In genomic region chr7:133310232-133310852, GRCh38 we compare ENCODE assay signal across 13 cellular contexts. TPM values are rescaled to one million over a fixed set of nuclear protein-coding genes. Genes with fewer than 3 reads are reported as not detected.
DNase-seq lines count a peak whose midpoint lies in the region; ATAC-seq, FAIRE-seq and TF ChIP-seq lines count a peak whose summit lies in the region.
"Had no signal": no experiment of that assay in that cellular context is flagged by ENCODE, and none has a peak within 500 bp of the region (broad histone marks: within the 10 kb centered on the region; RNA-seq: fewer than 3 reads in every experiment).

No MANE protein-coding gene starts in this region.

- DNase-seq in EH (ENCODE audit: low read depth) = peak; percentile 18
- peak; percentile 82 to 97 for DNase-seq in NCI-H2081 (lab: John Stamatoyannopoulos, UW)
- peak; percentile 77 to 87 (median 84) for DNase-seq in body of pancreas
- peak; percentile 7 for DNase-seq in HepG2 (ENCODE audit: low spot score)
- DNase-seq in NCI-H2171 treated with DMSO at 0.1 percent for 48 hours (lab: John Stamatoyannopoulos, UW) = no peak
- DNase-seq: activated CD4-positive, alpha-beta T cell treated with anti-CD3 and anti-CD28 coated beads for 36 hours; C1 segment of cervical spinal cord had no signal

- no peaks in the 10 kb centered on the region for H4K20me1 ChIP-seq in HepG2 (ENCODE audit: insufficient read depth, low read length)

- WGBS in body of pancreas, 2 donors = 4 to 9% methylated on average over 3 of the region's 3 CpGs
- 84% methylated on average over 3 of the region's 3 CpGs for WGBS in HepG2 (ENCODE audit: low lambda C conversion rate)

- no peak overlapping the region for H3K4me3 ChIP-seq in body of pancreas
- no peak overlapping the region for H3K4me3 ChIP-seq in HepG2 (replicated peaks in 1 of 3; ENCODE audit: insufficient read depth in 1 of 3, low read depth in 2 of 3, low read length in 3 of 3)
- H3K4me3 ChIP-seq: suprapubic skin had no signal

- no peaks in the 10 kb centered on the region for H3K79me2 ChIP-seq in HepG2 (ENCODE audit: insufficient read depth, low read length)

- no peak overlapping the region for H3K9ac ChIP-seq in HepG2 (ENCODE audit: insufficient read depth, low read depth, low read length)

- intact Hi-C loops in body of pancreas (cut with DNase I) (no loop called here), HepG2 (cut with micrococcal nuclease; ENCODE audit: unreplicated experiment) (no loop called here)

- CTCF ChIA-PET in HepG2 (lab: Yijun Ruan, JAX; ENCODE audit: low intra/inter-chr PET ratio, low total read pairs) = no interaction called here

- TF ChIP-seq POLR2A in body of pancreas (IDR thresholded peaks at IDR 0.05) (no peak), HepG2 (IDR thresholded peaks at IDR 0.05; ENCODE audit: insufficient read depth in 1 of 2, low read depth in 2 of 2, low read length in 2 of 2) (no peak)

- H3K4me2 ChIP-seq in HepG2 (ENCODE audit: low read depth, low read length) = no peak overlapping the region

- H3K4me1 ChIP-seq in body of pancreas (peaks cover 19% of the 10 kb centered on the region), HepG2 (ENCODE audit: insufficient read depth, low read length) (no peaks in the 10 kb centered on the region)
- H3K4me1 ChIP-seq: suprapubic skin had no signal

- no peak for FAIRE-seq in HepG2 (lab: Jason Lieb, UNC)
- FAIRE-seq: astrocyte had no signal

- no peak for TF ChIP-seq RAD21 in HepG2 (CRISPR knock-in tag; IDR thresholded peaks at IDR 0.05)

- H3K9me3 ChIP-seq in body of pancreas (no peaks in the 10 kb centered on the region), HepG2 (ENCODE audit: low read length) (no peaks in the 10 kb centered on the region)
- H3K9me3 ChIP-seq: suprapubic skin had no signal

- peak overlapping the region in 2 of 4 donors; percentile 18 to 60 for H3K27ac ChIP-seq in body of pancreas
- H3K27ac ChIP-seq in HepG2 (ENCODE audit: extremely low read length, insufficient read depth, low read length) = no peak overlapping the region
- H3K27ac ChIP-seq: suprapubic skin had no signal

- H3K27me3 ChIP-seq in body of pancreas = no peaks in the 10 kb centered on the region
- no peaks in the 10 kb centered on the region for H3K27me3 ChIP-seq in HepG2 (ENCODE audit: control insufficient read depth in 1 of 2, insufficient read depth in 2 of 2, low read length in 2 of 2)
- H3K27me3 ChIP-seq: suprapubic skin had no signal

- peaks cover 0 to 12% of the 10 kb centered on the region in 2 donors for H3K36me3 ChIP-seq in body of pancreas (replicated peaks in 1 of 2; ENCODE audit: insufficient read depth in 1 of 2, low read depth in 2 of 2)
- peaks cover 0 to 31% of the 10 kb centered on the region in 2 experiments; a peak in 2 of 5 replicates for H3K36me3 ChIP-seq in HepG2 (replicated peaks in 1 of 2; ENCODE audit: control insufficient read depth in 1 of 2, insufficient read depth in 2 of 2, low read length in 2 of 2)

- TF ChIP-seq CTCF in body of pancreas (IDR thresholded peaks at IDR 0.05) = no peak
- no peak for TF ChIP-seq CTCF in HepG2 (CRISPR knock-in tag; IDR thresholded peaks at IDR 0.05)

- TF ChIP-seq EP300 in HepG2 (IDR thresholded peaks at IDR 0.05; ENCODE audit: low read depth in 2 of 2, low read length in 2 of 2) (no peak), HepG2 (CRISPR knock-in tag; IDR thresholded peaks at IDR 0.05; ENCODE audit: borderline replicate concordance) (no peak)

- no peak overlapping the region for H2AFZ ChIP-seq in HepG2 (ENCODE audit: low read length)

- in situ Hi-C loops in HepG2 (cut with HindIII; ENCODE audit: extremely low pct_ligation_motif_present, low pct_unique_long_range_greater_than_20kb) = no loop called here

- ATAC-seq in body of pancreas (peak; percentile 97), HepG2 (no peak), HG02623 (IDR thresholded peaks at IDR 0.05; ENCODE audit: unreplicated experiment) (no peak), HG03095 (IDR thresholded peaks at IDR 0.05; ENCODE audit: unreplicated experiment) (no peak), GM19455 (IDR thresholded peaks at IDR 0.05; ENCODE audit: unreplicated experiment) (no peak)
- ATAC-seq: activated CD4-positive, alpha-beta T cell treated with anti-CD3 and anti-CD28 coated beads for 36 hours; sciatic nerve had no signal

- no TSS peak for BruUV-seq in HepG2 (replicated peaks; lab: Mats Ljungman, UMichigan)

- POLR2A ChIA-PET in HepG2 (lab: Yijun Ruan, JAX) = no interaction called here

TF ChIP-seq in HepG2, 621 proteins besides CTCF, POLR2A, EP300 and RAD21 (continues in another document):
- TF ChIP-seq ESRRA (CRISPR knock-in tag; IDR thresholded peaks at IDR 0.05; ENCODE audit: low read depth) = no peak
- TF ChIP-seq IKZF5 (CRISPR knock-in tag; IDR thresholded peaks at IDR 0.05) = no peak
- no peak for TF ChIP-seq NFAT5 (CRISPR knock-in tag; IDR thresholded peaks at IDR 0.05)

RNA-seq across cellular contexts. Expression of gene EXOC4, which starts 57.5 kb away (rescaled TPM):
- total RNA-seq in body of pancreas (100 to 1,000 TPM in 1 of 2 donors, 10 to 100 TPM in 1; 62.0 to 146 TPM), HepG2 (2016; rRNA removed; fragmentation: Illumina TruSeq; extraction: Trizol) (39.0 and 39.3 TPM in 2 replicates)
- total RNA-seq in HepG2 (2016; cell fraction: cytosol; rRNA removed; fragmentation: Illumina TruSeq; extraction: Trizol; ENCODE audit: low read depth) = 14.3 and 19.7 TPM in 2 replicates
- total RNA-seq in HepG2 (2016; cell fraction: insoluble cytoplasmic fraction; rRNA removed; fragmentation: Illumina TruSeq; extraction: Trizol) = 36.2 and 37.3 TPM in 2 replicates
- 16.3 and 16.7 TPM in 2 replicates for total RNA-seq in HepG2 (2016; cell fraction: membrane; rRNA removed; fragmentation: Illumina TruSeq; extraction: Trizol)
- 81.7 and 97.8 TPM in 2 replicates for total RNA-seq in HepG2 (2016; cell fraction: nucleus; rRNA removed; fragmentation: Illumina TruSeq; extraction: Trizol)
- polyA plus RNA-seq in HepG2 (2011; rRNA removed) = 18.5 and 22.5 TPM in 2 replicates
- polyA plus RNA-seq in HepG2 (2011; cell fraction: cytosol; rRNA removed) = 17.4 and 17.6 TPM in 2 replicates
- polyA plus RNA-seq in HepG2 (2011; cell fraction: nucleus; rRNA removed) = 20.8 and 22.3 TPM in 2 replicates
- polyA plus RNA-seq in HepG2 (2012) = 15.6 and 21.6 TPM in 2 replicates
- polyA plus RNA-seq in HepG2 (2016; cell fraction: cytosol; fragmentation: Illumina TruSeq; extraction: Trizol; ENCODE audit: low read depth) = 6.5 and 6.8 TPM in 2 replicates
- polyA plus RNA-seq in HepG2 (2016; cell fraction: insoluble cytoplasmic fraction; fragmentation: Illumina TruSeq; extraction: Trizol; ENCODE audit: low read depth) = 20.1 and 23.1 TPM in 2 replicates
- polyA plus RNA-seq in HepG2 (2016; cell fraction: membrane; fragmentation: Illumina TruSeq; extraction: Trizol; ENCODE audit: low read depth) = 6.3 and 7.1 TPM in 2 replicates
- polyA plus RNA-seq in HepG2 (2016; cell fraction: nucleus; fragmentation: Illumina TruSeq; extraction: Trizol; ENCODE audit: insufficient read depth, low read depth) = 11.9 and 13.5 TPM in 2 replicates
- 58.5 and 59.7 TPM in 2 replicates for polyA minus RNA-seq in HepG2 (2011; rRNA and poly(A)+ RNA removed; ENCODE audit: low replicate concordance)
- 32.6 and 41.7 TPM in 2 replicates for polyA minus RNA-seq in HepG2 (2011; cell fraction: cytosol; rRNA and poly(A)+ RNA removed)
- polyA minus RNA-seq in HepG2 (2011; cell fraction: nucleus; rRNA and poly(A)+ RNA removed) = 256 and 272 TPM in 2 replicates
